Comparison of ENCODE assay signal across 1 cellular context in genomic region chr17:38874505-38875419, GRCh38.
TF ChIP-seq lines count a peak whose summit lies in the region.

No MANE protein-coding gene starts in this region.

TF ChIP-seq in HepG2, 621 proteins besides CTCF, POLR2A, EP300 and RAD21:
- TF ChIP-seq NFATC3 (CRISPR knock-in tag; IDR thresholded peaks at IDR 0.05) (no peak), ZNF207 (IDR thresholded peaks at IDR 0.05; ENCODE audit: borderline replicate concordance) (no peak), ZFX (CRISPR knock-in tag; IDR thresholded peaks at IDR 0.05; ENCODE audit: low read depth) (0 out of 2 replicates have a peak, but pooled peaks have one; percentile 21), HIVEP1 (CRISPR knock-in tag; IDR thresholded peaks at IDR 0.05) (no peak), ZNF883 (CRISPR knock-in tag; IDR thresholded peaks at IDR 0.05; ENCODE audit: not compliant biosample characterization) (peak; percentile 25), ZNF446 (CRISPR knock-in tag; IDR thresholded peaks at IDR 0.05) (no peak), ZNF713 (CRISPR knock-in tag; IDR thresholded peaks at IDR 0.05) (no peak), ZNF224 (CRISPR knock-in tag; IDR thresholded peaks at IDR 0.05) (no peak)
- TF ChIP-seq, protein P1, sequence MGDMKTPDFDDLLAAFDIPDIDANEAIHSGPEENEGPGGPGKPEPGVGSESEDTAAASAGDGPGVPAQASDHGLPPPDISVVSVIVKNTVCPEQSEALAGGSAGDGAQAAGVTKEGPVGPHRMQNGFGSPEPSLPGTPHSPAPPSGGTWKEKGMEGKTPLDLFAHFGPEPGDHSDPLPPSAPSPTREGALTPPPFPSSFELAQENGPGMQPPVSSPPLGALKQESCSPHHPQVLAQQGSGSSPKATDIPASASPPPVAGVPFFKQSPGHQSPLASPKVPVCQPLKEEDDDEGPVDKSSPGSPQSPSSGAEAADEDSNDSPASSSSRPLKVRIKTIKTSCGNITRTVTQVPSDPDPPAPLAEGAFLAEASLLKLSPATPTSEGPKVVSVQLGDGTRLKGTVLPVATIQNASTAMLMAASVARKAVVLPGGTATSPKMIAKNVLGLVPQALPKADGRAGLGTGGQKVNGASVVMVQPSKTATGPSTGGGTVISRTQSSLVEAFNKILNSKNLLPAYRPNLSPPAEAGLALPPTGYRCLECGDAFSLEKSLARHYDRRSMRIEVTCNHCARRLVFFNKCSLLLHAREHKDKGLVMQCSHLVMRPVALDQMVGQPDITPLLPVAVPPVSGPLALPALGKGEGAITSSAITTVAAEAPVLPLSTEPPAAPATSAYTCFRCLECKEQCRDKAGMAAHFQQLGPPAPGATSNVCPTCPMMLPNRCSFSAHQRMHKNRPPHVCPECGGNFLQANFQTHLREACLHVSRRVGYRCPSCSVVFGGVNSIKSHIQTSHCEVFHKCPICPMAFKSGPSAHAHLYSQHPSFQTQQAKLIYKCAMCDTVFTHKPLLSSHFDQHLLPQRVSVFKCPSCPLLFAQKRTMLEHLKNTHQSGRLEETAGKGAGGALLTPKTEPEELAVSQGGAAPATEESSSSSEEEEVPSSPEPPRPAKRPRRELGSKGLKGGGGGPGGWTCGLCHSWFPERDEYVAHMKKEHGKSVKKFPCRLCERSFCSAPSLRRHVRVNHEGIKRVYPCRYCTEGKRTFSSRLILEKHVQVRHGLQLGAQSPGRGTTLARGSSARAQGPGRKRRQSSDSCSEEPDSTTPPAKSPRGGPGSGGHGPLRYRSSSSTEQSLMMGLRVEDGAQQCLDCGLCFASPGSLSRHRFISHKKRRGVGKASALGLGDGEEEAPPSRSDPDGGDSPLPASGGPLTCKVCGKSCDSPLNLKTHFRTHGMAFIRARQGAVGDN (CRISPR knock-in tag; IDR thresholded peaks at IDR 0.05) = peak; percentile 16; the same call in 1 of the 2 replicates
- TF ChIP-seq, protein P2, sequence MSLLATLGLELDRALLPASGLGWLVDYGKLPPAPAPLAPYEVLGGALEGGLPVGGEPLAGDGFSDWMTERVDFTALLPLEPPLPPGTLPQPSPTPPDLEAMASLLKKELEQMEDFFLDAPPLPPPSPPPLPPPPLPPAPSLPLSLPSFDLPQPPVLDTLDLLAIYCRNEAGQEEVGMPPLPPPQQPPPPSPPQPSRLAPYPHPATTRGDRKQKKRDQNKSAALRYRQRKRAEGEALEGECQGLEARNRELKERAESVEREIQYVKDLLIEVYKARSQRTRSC (CRISPR knock-in tag; IDR thresholded peaks at IDR 0.05; ENCODE audit: low read depth) = no peak
- TF ChIP-seq, protein P3, sequence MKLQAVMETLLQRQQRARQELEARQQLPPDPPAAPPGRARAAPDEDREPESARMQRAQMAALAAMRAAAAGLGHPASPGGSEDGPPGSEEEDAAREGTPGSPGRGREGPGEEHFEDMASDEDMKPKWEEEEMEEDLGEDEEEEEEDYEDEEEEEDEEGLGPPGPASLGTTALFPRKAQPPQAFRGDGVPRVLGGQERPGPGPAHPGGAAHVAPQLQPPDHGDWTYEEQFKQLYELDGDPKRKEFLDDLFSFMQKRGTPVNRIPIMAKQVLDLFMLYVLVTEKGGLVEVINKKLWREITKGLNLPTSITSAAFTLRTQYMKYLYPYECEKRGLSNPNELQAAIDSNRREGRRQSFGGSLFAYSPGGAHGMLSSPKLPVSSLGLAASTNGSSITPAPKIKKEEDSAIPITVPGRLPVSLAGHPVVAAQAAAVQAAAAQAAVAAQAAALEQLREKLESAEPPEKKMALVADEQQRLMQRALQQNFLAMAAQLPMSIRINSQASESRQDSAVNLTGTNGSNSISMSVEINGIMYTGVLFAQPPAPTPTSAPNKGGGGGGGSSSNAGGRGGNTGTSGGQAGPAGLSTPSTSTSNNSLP (IDR thresholded peaks at IDR 0.05; ENCODE audit: low read depth, low read length) = no peak
- TF ChIP-seq, protein P4, sequence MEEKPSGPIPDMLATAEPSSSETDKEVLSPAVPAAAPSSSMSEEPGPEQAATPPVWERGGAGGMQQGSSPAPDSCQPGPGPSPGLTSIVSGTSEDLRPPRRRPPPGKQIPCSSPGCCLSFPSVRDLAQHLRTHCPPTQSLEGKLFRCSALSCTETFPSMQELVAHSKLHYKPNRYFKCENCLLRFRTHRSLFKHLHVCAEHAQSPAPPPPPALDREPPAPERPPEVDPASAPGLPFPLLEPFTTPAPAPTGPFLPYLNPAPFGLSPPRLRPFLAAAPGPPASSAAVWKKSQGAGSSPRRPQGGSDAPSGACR (CRISPR knock-in tag; IDR thresholded peaks at IDR 0.05) = no peak
